ENCODE assay signal across 6 cellular contexts in genomic region chr5:176694631-176695030, GRCh38.
"Had no signal": no experiment of that assay in that cellular context is flagged by ENCODE, and none has a peak within 500 bp of the region (broad histone marks: within the 10 kb centered on the region; RNA-seq: fewer than 3 reads in every experiment).

No MANE protein-coding gene starts in this region.

- H3K4me3 ChIP-seq: GM23248, K562 had no signal

- H3K4me3 Mint-ChIP-seq: H9 had no signal

- ATAC-seq: K562 had no signal

- DNase-seq: GM23248, GOT3, H9, HCEC 1CT, IMR-90 had no signal

- H3K27ac ChIP-seq: GM23248 had no signal

- H3K9me3 Mint-ChIP-seq: H9 had no signal
